ENCODE assay signal across 15 cellular contexts in genomic region chr1:47453910-47454309, GRCh38. TPM values are rescaled to one million over a fixed set of nuclear protein-coding genes. Genes with fewer than 3 reads are reported as not detected.
"Had no signal": no experiment of that assay in that cellular context is flagged by ENCODE, and none has a peak within 500 bp of the region (broad histone marks: within the 10 kb centered on the region; RNA-seq: fewer than 3 reads in every experiment).

No MANE protein-coding gene starts in this region.

RNA-seq across cellular contexts. Expression of gene FOXD2, which starts 16.1 kb away (rescaled TPM):
- total RNA-seq: bronchial epithelial cell, cardiac muscle cell had no signal

RNA-seq across cellular contexts. Expression of gene FOXE3, which starts 37.8 kb away (rescaled TPM):
- total RNA-seq: activated CD4-positive, alpha-beta memory T cell treated with anti-CD3 and anti-CD28 coated beads, Interleukin-2, amount 10 ng/mL, durations not matched to agents 7 days and 5 days; activated CD4-positive, alpha-beta T cell treated with anti-CD3 and anti-CD28 coated beads for 36 hours; activated CD4-positive, alpha-beta T cell treated with anti-CD3 and anti-CD28 coated beads, Interleukin-2, amount 10 ng/mL, durations not matched to agents 7 days and 5 days; activated CD8-positive, alpha-beta memory T cell treated with anti-CD3 and anti-CD28 coated beads, Interleukin-2, amount 10 ng/mL, durations not matched to agents 7 days and 5 days; activated CD8-positive, alpha-beta T cell treated with anti-CD3 and anti-CD28 coated beads, Interleukin-2, amount 10 ng/mL, durations not matched to agents 7 days and 5 days; activated naive CD8-positive, alpha-beta T cell treated with anti-CD3 and anti-CD28 coated beads, Interleukin-2, amount 10 ng/mL, durations not matched to agents 7 days and 5 days; activated T-helper 2 cell treated with anti-CD3 and anti-CD28 coated beads, Interferon-gamma antibody, Interleukin-2, Interleukin-4, amounts not matched to agents 10 μg/mL and 5 μg/mL and 100 μg/mL, durations not matched to agents 14 hours and 24 hours and 36 hours; ascending aorta; bronchial epithelial cell; cardiac muscle cell; chondrocyte; T-helper 17 cell; T-helper 2 cell treated with Interferon-gamma antibody and Interleukin-4, amounts not matched to agents 100 ng/mL and 5 ng/mL, for 36 hours; WTC11 had no signal
- polyA plus RNA-seq: adipose tissue, cardiac muscle cell had no signal
